ENCODE assay signal across 20 cellular contexts in genomic region chr14:61048640-61049039, GRCh38.
"Had no signal": no experiment of that assay in that cellular context is flagged by ENCODE, and none has a peak within 500 bp of the region (broad histone marks: within the 10 kb centered on the region; RNA-seq: fewer than 3 reads in every experiment).

No MANE protein-coding gene starts in this region.

- H3K27ac Mint-ChIP-seq: activated CD8-positive, alpha-beta T cell treated with anti-CD3 and anti-CD28 coated beads, Interleukin-2, amount 10 ng/mL, durations not matched to agents 7 days and 5 days; activated naive CD4-positive, alpha-beta T cell treated with anti-CD3 and anti-CD28 coated beads, Interleukin-2, amount 50 U/mL, for 72 hours; neural progenitor cell had no signal

- H3K27ac ChIP-seq: coronary artery, esophagus squamous epithelium, neural progenitor cell, ovary, sigmoid colon, tibial artery had no signal

- H3K4me1 ChIP-seq: esophagus squamous epithelium, gastrocnemius medialis, sigmoid colon had no signal

- H3K9me3 Mint-ChIP-seq: activated naive CD4-positive, alpha-beta T cell treated with anti-CD3 and anti-CD28 coated beads, Interleukin-2, amount 50 U/mL, for 72 hours had no signal

- H3K9me3 ChIP-seq: esophagus squamous epithelium, gastrocnemius medialis, ovary, sigmoid colon, tibial artery had no signal

- H3K4me3 ChIP-seq: coronary artery, esophagus squamous epithelium, gastrocnemius medialis, neural progenitor cell, ovary, sigmoid colon, tibial artery had no signal

- DNase-seq: activated CD4-positive, alpha-beta T cell treated with anti-CD3 and anti-CD28 coated beads for 4 hours; activated CD8-positive, alpha-beta memory T cell treated with anti-CD3 and anti-CD28 coated beads, Interleukin-2, amount 50 U/mL, for 4 hours; activated CD8-positive, alpha-beta T cell treated with anti-CD3 and anti-CD28 coated beads, Interleukin-2, amount 10 ng/mL, durations not matched to agents 7 days and 5 days; activated gamma-delta T cell; activated T-cell treated with anti-CD3 and anti-CD28 coated beads, Interleukin-2, amount 50 U/mL, for 48 hours; amygdala; central memory CD4-positive, alpha-beta T cell; effector CD4-positive, alpha-beta T cell; esophagus squamous epithelium; gastrocnemius medialis; left colon; midbrain; ovary; sigmoid colon; stimulated activated CD4-positive, alpha-beta T cell treated with anti-CD3 and anti-CD28 coated beads, Interleukin-2, amount 100 ng/mL, for 24 hours had no signal

- H3K4me3 Mint-ChIP-seq: activated CD8-positive, alpha-beta T cell treated with anti-CD3 and anti-CD28 coated beads, Interleukin-2, amount 10 ng/mL, durations not matched to agents 7 days and 5 days; brain; neural progenitor cell had no signal

- H3K36me3 ChIP-seq: esophagus squamous epithelium, neural progenitor cell, ovary had no signal

- ATAC-seq: activated CD8-positive, alpha-beta T cell treated with anti-CD3 and anti-CD28 coated beads, Interleukin-2, amount 10 ng/mL, durations not matched to agents 7 days and 5 days; activated naive CD4-positive, alpha-beta T cell treated with anti-CD3 and anti-CD28 coated beads, Interleukin-2, amount 50 U/mL, for 72 hours; left colon had no signal

- H3K27me3 ChIP-seq: esophagus squamous epithelium, gastrocnemius medialis, neural progenitor cell, ovary, sigmoid colon, tibial artery had no signal

- H3K27me3 Mint-ChIP-seq: brain had no signal
